Comparison of ENCODE assay signal across 21 cellular contexts in genomic region chr7:157487046-157487770, GRCh38.
DNase-seq lines count a peak whose midpoint lies in the region; ATAC-seq and TF ChIP-seq lines count a peak whose summit lies in the region.
"Had no signal": no experiment of that assay in that cellular context is flagged by ENCODE, and none has a peak within 500 bp of the region (broad histone marks: within the 10 kb centered on the region; RNA-seq: fewer than 3 reads in every experiment).

No MANE protein-coding gene starts in this region.

- H3K4me3 ChIP-seq in H7 (ENCODE audit: insufficient read depth, low read depth, low read length), result no peak overlapping the region
- H3K4me3 ChIP-seq: GM23338, PC-9 had no signal

- H3K4me3 Mint-ChIP-seq in activated CD8-positive, alpha-beta T cell treated with anti-CD3 and anti-CD28 coated beads, Interleukin-2, amount 10 ng/mL, durations not matched to agents 7 days and 5 days, result no peak overlapping the region
- H3K4me3 Mint-ChIP-seq in activated CD8-positive, alpha-beta T cell treated with anti-CD3 and anti-CD28 coated beads for 36 hours, result no peak overlapping the region
- no peak overlapping the region for H3K4me3 Mint-ChIP-seq in activated T-helper 1 cell treated with anti-CD3 and anti-CD28 coated beads, Interleukin-12 subunit alpha, Interleukin-12 subunit beta, Interleukin-2, Interleukin-4 antibody, amounts not matched to agents 30 ng/mL and 10 ng/mL and 1 ng/mL, durations not matched to agents 14 hours and 24 hours and 36 hours
- H3K4me3 Mint-ChIP-seq in stimulated activated effector memory CD8-positive, alpha-beta T cell treated with anti-CD3 and anti-CD28 coated beads, Interleukin-12 subunit alpha, Interleukin-12 subunit beta, amount 100 ng/mL, for 72 hours, result no peak overlapping the region
- H3K4me3 Mint-ChIP-seq: CD14-positive monocyte, GM23338 had no signal

- peaks cover 10% of the 10 kb centered on the region for H3K27me3 Mint-ChIP-seq in activated CD8-positive, alpha-beta T cell treated with anti-CD3 and anti-CD28 coated beads, Interleukin-2, amount 10 ng/mL, durations not matched to agents 7 days and 5 days (ENCODE audit: low read depth)
- H3K27me3 Mint-ChIP-seq in activated CD8-positive, alpha-beta T cell treated with anti-CD3 and anti-CD28 coated beads for 36 hours, result peaks cover 3% of the 10 kb centered on the region
- H3K27me3 Mint-ChIP-seq in activated T-helper 1 cell treated with anti-CD3 and anti-CD28 coated beads, Interleukin-12 subunit alpha, Interleukin-12 subunit beta, Interleukin-2, Interleukin-4 antibody, amounts not matched to agents 30 ng/mL and 10 ng/mL and 1 ng/mL, durations not matched to agents 14 hours and 24 hours and 36 hours (ENCODE audit: insufficient read depth), result peaks cover 11% of the 10 kb centered on the region
- H3K27me3 Mint-ChIP-seq: IgD-negative memory B cell had no signal

- H3K27ac Mint-ChIP-seq in activated CD8-positive, alpha-beta T cell treated with anti-CD3 and anti-CD28 coated beads, Interleukin-2, amount 10 ng/mL, durations not matched to agents 7 days and 5 days, result no peak overlapping the region
- no peak overlapping the region for H3K27ac Mint-ChIP-seq in activated CD8-positive, alpha-beta T cell treated with anti-CD3 and anti-CD28 coated beads for 36 hours
- peak overlapping the region; percentile 23 for H3K27ac Mint-ChIP-seq in activated T-helper 1 cell treated with anti-CD3 and anti-CD28 coated beads, Interleukin-12 subunit alpha, Interleukin-12 subunit beta, Interleukin-2, Interleukin-4 antibody, amounts not matched to agents 30 ng/mL and 10 ng/mL and 1 ng/mL, durations not matched to agents 14 hours and 24 hours and 36 hours
- peak overlapping the region; percentile 65 for H3K27ac Mint-ChIP-seq in stimulated activated effector memory CD8-positive, alpha-beta T cell treated with anti-CD3 and anti-CD28 coated beads, Interleukin-12 subunit alpha, Interleukin-12 subunit beta, amount 100 ng/mL, for 72 hours
- H3K27ac Mint-ChIP-seq: GM23338, IgD-negative memory B cell had no signal

- no peaks in the 10 kb centered on the region for H3K27me3 ChIP-seq in H7 (ENCODE audit: control insufficient read depth, insufficient read depth, low read length)

- POLR2A ChIA-PET in activated CD8-positive, alpha-beta T cell treated with anti-CD3 and anti-CD28 coated beads, Interleukin-2, amount 10 ng/mL, durations not matched to agents 7 days and 5 days (lab: Charles Lee), result no interaction called here
- POLR2A ChIA-PET in activated CD8-positive, alpha-beta T cell treated with anti-CD3 and anti-CD28 coated beads for 36 hours (lab: Charles Lee), result no interaction called here

- TF ChIP-seq CTCF in activated CD8-positive, alpha-beta T cell treated with anti-CD3 and anti-CD28 coated beads for 36 hours (IDR thresholded peaks at IDR 0.05), result no peak

- peaks cover 38% of the 10 kb centered on the region for H3K4me1 Mint-ChIP-seq in activated CD8-positive, alpha-beta T cell treated with anti-CD3 and anti-CD28 coated beads, Interleukin-2, amount 10 ng/mL, durations not matched to agents 7 days and 5 days (ENCODE audit: low read depth)
- H3K4me1 Mint-ChIP-seq in activated CD8-positive, alpha-beta T cell treated with anti-CD3 and anti-CD28 coated beads for 36 hours (ENCODE audit: low read depth), result peaks cover 15% of the 10 kb centered on the region
- peaks cover 33% of the 10 kb centered on the region for H3K4me1 Mint-ChIP-seq in activated T-helper 1 cell treated with anti-CD3 and anti-CD28 coated beads, Interleukin-12 subunit alpha, Interleukin-12 subunit beta, Interleukin-2, Interleukin-4 antibody, amounts not matched to agents 30 ng/mL and 10 ng/mL and 1 ng/mL, durations not matched to agents 14 hours and 24 hours and 36 hours (ENCODE audit: low read depth)
- H3K4me1 Mint-ChIP-seq in stimulated activated effector memory CD8-positive, alpha-beta T cell treated with anti-CD3 and anti-CD28 coated beads, Interleukin-12 subunit alpha, Interleukin-12 subunit beta, amount 100 ng/mL, for 72 hours, result peaks cover 33% of the 10 kb centered on the region
- H3K4me1 Mint-ChIP-seq: GM23338 had no signal

- peaks cover 13% of the 10 kb centered on the region for H3K36me3 Mint-ChIP-seq in activated CD8-positive, alpha-beta T cell treated with anti-CD3 and anti-CD28 coated beads, Interleukin-2, amount 10 ng/mL, durations not matched to agents 7 days and 5 days (ENCODE audit: low read depth)
- no peaks in the 10 kb centered on the region for H3K36me3 Mint-ChIP-seq in activated CD8-positive, alpha-beta T cell treated with anti-CD3 and anti-CD28 coated beads for 36 hours (ENCODE audit: low read depth)
- H3K36me3 Mint-ChIP-seq in activated T-helper 1 cell treated with anti-CD3 and anti-CD28 coated beads, Interleukin-12 subunit alpha, Interleukin-12 subunit beta, Interleukin-2, Interleukin-4 antibody, amounts not matched to agents 30 ng/mL and 10 ng/mL and 1 ng/mL, durations not matched to agents 14 hours and 24 hours and 36 hours (ENCODE audit: low read depth), result peaks cover under 1% of the 10 kb centered on the region
- no peaks in the 10 kb centered on the region for H3K36me3 Mint-ChIP-seq in stimulated activated effector memory CD8-positive, alpha-beta T cell treated with anti-CD3 and anti-CD28 coated beads, Interleukin-12 subunit alpha, Interleukin-12 subunit beta, amount 100 ng/mL, for 72 hours
- H3K36me3 Mint-ChIP-seq: CD14-positive monocyte, IgD-negative memory B cell had no signal

- DNase-seq in activated CD8-positive, alpha-beta T cell treated with anti-CD3 and anti-CD28 coated beads, Interleukin-2, amount 10 ng/mL, durations not matched to agents 7 days and 5 days, result peak; percentile 17
- no peak for DNase-seq in activated CD8-positive, alpha-beta T cell treated with anti-CD3 and anti-CD28 coated beads for 36 hours
- no peak for DNase-seq in activated T-helper 1 cell treated with anti-CD3 and anti-CD28 coated beads, Interleukin-12 subunit alpha, Interleukin-12 subunit beta, Interleukin-2, Interleukin-4 antibody, amounts not matched to agents 30 ng/mL and 10 ng/mL and 1 ng/mL, durations not matched to agents 14 hours and 24 hours and 36 hours (ENCODE audit: low spot score)
- DNase-seq in mucosa of gallbladder (ENCODE audit: low spot score) (peak; percentile 8), H7 (no peak), cerebellar nuclear complex (lab: John Stamatoyannopoulos, UW) (no peak)
- DNase-seq in stimulated activated effector memory CD8-positive, alpha-beta T cell treated with anti-CD3 and anti-CD28 coated beads, Interleukin-12 subunit alpha, Interleukin-12 subunit beta, amount 100 ng/mL, for 72 hours (ENCODE audit: low spot score in 2 of 2), result peak in 1 of 2 donors; percentile 35
- DNase-seq: 8988T, DMS 273 treated with DMSO at 0.1 percent for 48 hours, DND-41, Karpas-422, NCI-H1417 treated with DMSO at 0.1 percent for 48 hours, NCI-H187 treated with DMSO at 0.1 percent for 48 hours, NCI-H345, NCI-H524 treated with DMSO at 0.1 percent for 48 hours, PC-9 had no signal

- CTCF ChIA-PET in activated CD8-positive, alpha-beta T cell treated with anti-CD3 and anti-CD28 coated beads, Interleukin-2, amount 10 ng/mL, durations not matched to agents 7 days and 5 days (lab: Charles Lee), result no interaction called here
- CTCF ChIA-PET in activated CD8-positive, alpha-beta T cell treated with anti-CD3 and anti-CD28 coated beads for 36 hours (lab: Charles Lee), result no interaction called here

- no peaks in the 10 kb centered on the region for H3K36me3 ChIP-seq in H7 (replicated peaks; ENCODE audit: control insufficient read depth, insufficient read depth, low read length)

- ATAC-seq in activated CD8-positive, alpha-beta T cell treated with anti-CD3 and anti-CD28 coated beads, Interleukin-2, amount 10 ng/mL, durations not matched to agents 7 days and 5 days, result no peak
- ATAC-seq in activated CD8-positive, alpha-beta T cell treated with anti-CD3 and anti-CD28 coated beads for 36 hours, result no peak
- ATAC-seq in stimulated activated effector memory CD8-positive, alpha-beta T cell treated with anti-CD3 and anti-CD28 coated beads, Interleukin-12 subunit alpha, Interleukin-12 subunit beta, amount 100 ng/mL, for 72 hours, result no peak
- ATAC-seq in GM21381 (IDR thresholded peaks at IDR 0.05; ENCODE audit: unreplicated experiment), result no peak
- ATAC-seq: GM23338, HCT116 had no signal

- peaks cover 9% of the 10 kb centered on the region for H3K9me3 Mint-ChIP-seq in activated CD8-positive, alpha-beta T cell treated with anti-CD3 and anti-CD28 coated beads, Interleukin-2, amount 10 ng/mL, durations not matched to agents 7 days and 5 days (ENCODE audit: insufficient read depth)
- H3K9me3 Mint-ChIP-seq in activated CD8-positive, alpha-beta T cell treated with anti-CD3 and anti-CD28 coated beads for 36 hours, result peaks cover 7% of the 10 kb centered on the region
- peaks cover 15% of the 10 kb centered on the region for H3K9me3 Mint-ChIP-seq in activated T-helper 1 cell treated with anti-CD3 and anti-CD28 coated beads, Interleukin-12 subunit alpha, Interleukin-12 subunit beta, Interleukin-2, Interleukin-4 antibody, amounts not matched to agents 30 ng/mL and 10 ng/mL and 1 ng/mL, durations not matched to agents 14 hours and 24 hours and 36 hours
- peaks cover under 1% of the 10 kb centered on the region for H3K9me3 Mint-ChIP-seq in stimulated activated effector memory CD8-positive, alpha-beta T cell treated with anti-CD3 and anti-CD28 coated beads, Interleukin-12 subunit alpha, Interleukin-12 subunit beta, amount 100 ng/mL, for 72 hours

- intact Hi-C loops in activated CD8-positive, alpha-beta T cell treated with anti-CD3 and anti-CD28 coated beads for 36 hours (cut with micrococcal nuclease), result no loop called here
- intact Hi-C loops in activated T-helper 1 cell treated with anti-CD3 and anti-CD28 coated beads, Interleukin-12 subunit alpha, Interleukin-12 subunit beta, Interleukin-2, Interleukin-4 antibody, amounts not matched to agents 30 ng/mL and 10 ng/mL and 1 ng/mL, durations not matched to agents 14 hours and 24 hours and 36 hours (cut with micrococcal nuclease), result no loop called here

Comparison
In these comparisons a context has a peak if more than half of its experiments do, and no peak if none do; other contexts are left out.
1. DNase-seq: peak in activated CD8-positive, alpha-beta T cell treated with anti-CD3 and anti-CD28 coated beads, Interleukin-2, amount 10 ng/mL, durations not matched to agents 7 days and 5 days (single experiment) and mucosa of gallbladder (single experiment); none in activated CD8-positive, alpha-beta T cell treated with anti-CD3 and anti-CD28 coated beads for 36 hours (single experiment), activated T-helper 1 cell treated with anti-CD3 and anti-CD28 coated beads, Interleukin-12 subunit alpha, Interleukin-12 subunit beta, Interleukin-2, Interleukin-4 antibody, amounts not matched to agents 30 ng/mL and 10 ng/mL and 1 ng/mL, durations not matched to agents 14 hours and 24 hours and 36 hours (single experiment), H7 (single experiment) and cerebellar nuclear complex (0 of 2).
2. H3K27ac Mint-ChIP-seq: peak in activated T-helper 1 cell treated with anti-CD3 and anti-CD28 coated beads, Interleukin-12 subunit alpha, Interleukin-12 subunit beta, Interleukin-2, Interleukin-4 antibody, amounts not matched to agents 30 ng/mL and 10 ng/mL and 1 ng/mL, durations not matched to agents 14 hours and 24 hours and 36 hours (single experiment) and stimulated activated effector memory CD8-positive, alpha-beta T cell treated with anti-CD3 and anti-CD28 coated beads, Interleukin-12 subunit alpha, Interleukin-12 subunit beta, amount 100 ng/mL, for 72 hours (single experiment); none in activated CD8-positive, alpha-beta T cell treated with anti-CD3 and anti-CD28 coated beads, Interleukin-2, amount 10 ng/mL, durations not matched to agents 7 days and 5 days (single experiment) and activated CD8-positive, alpha-beta T cell treated with anti-CD3 and anti-CD28 coated beads for 36 hours (single experiment).